In genomic region chr4:165458451-165458850, GRCh38 we compare ENCODE assay signal across 17 cellular contexts.
"Had no signal": no experiment of that assay in that cellular context is flagged by ENCODE, and none has a peak within 500 bp of the region (broad histone marks: within the 10 kb centered on the region; RNA-seq: fewer than 3 reads in every experiment).

No MANE protein-coding gene starts in this region.

- H3K4me3 ChIP-seq: mucosa of descending colon, neural progenitor cell, psoas muscle, thyroid gland had no signal

- H3K27me3 ChIP-seq: neural progenitor cell, thyroid gland had no signal

- ATAC-seq: activated naive CD4-positive, alpha-beta T cell treated with anti-CD3 and anti-CD28 coated beads, Interleukin-2, amount 50 U/mL, for 72 hours; activated T-cell treated with anti-CD3 and anti-CD28 coated beads, Interleukin-2, amount 50 U/mL, for 4 hours; left cardiac atrium; mucosa of descending colon; psoas muscle; right cardiac atrium had no signal

- H3K36me3 ChIP-seq: neural progenitor cell, thyroid gland had no signal

- H3K4me1 ChIP-seq: neural progenitor cell, psoas muscle, thyroid gland had no signal

- H3K27ac Mint-ChIP-seq: activated naive CD4-positive, alpha-beta T cell treated with anti-CD3 and anti-CD28 coated beads, Interleukin-2, amount 50 U/mL, for 72 hours; neural progenitor cell; T-helper 1 cell treated with Interleukin-12 subunit alpha and Interleukin-12 subunit beta and Interleukin-4 antibody, amounts not matched to agents 30 μg/mL and 1 μg/mL, for 36 hours had no signal

- H3K27ac ChIP-seq: neural progenitor cell, psoas muscle, thyroid gland had no signal

- H3K4me1 Mint-ChIP-seq: naive B cell had no signal

- H3K4me3 Mint-ChIP-seq: activated T-cell treated with anti-CD3 and anti-CD28 coated beads, Interleukin-2, amount 50 U/mL, for 4 hours; naive B cell; neural progenitor cell; T-helper 1 cell treated with Interleukin-12 subunit alpha and Interleukin-12 subunit beta and Interleukin-4 antibody, amounts not matched to agents 30 μg/mL and 1 μg/mL, for 36 hours had no signal

- H3K9me3 Mint-ChIP-seq: activated naive CD4-positive, alpha-beta T cell treated with anti-CD3 and anti-CD28 coated beads, Interleukin-2, amount 50 U/mL, for 72 hours; activated T-cell treated with anti-CD3 and anti-CD28 coated beads, Interleukin-2, amount 50 U/mL, for 4 hours; naive B cell; neural progenitor cell; T-helper 1 cell treated with Interleukin-12 subunit alpha and Interleukin-12 subunit beta and Interleukin-4 antibody, amounts not matched to agents 30 μg/mL and 1 μg/mL, for 36 hours had no signal

- H3K9ac ChIP-seq: neural progenitor cell had no signal

- DNase-seq: activated CD4-positive, alpha-beta T cell treated with anti-CD3 and anti-CD28 coated beads, Interleukin-2, amount 50 U/mL, for 1 hour; activated CD8-positive, alpha-beta memory T cell treated with anti-CD3 and anti-CD28 coated beads, Interleukin-2, amount 50 U/mL, for 4 hours; activated effector memory CD4-positive, alpha-beta T cell treated with anti-CD3 and anti-CD28 coated beads, Interleukin-2, amount 50 U/mL, for 16 hours; activated T-cell treated with anti-CD3 and anti-CD28 coated beads, Interleukin-2, amount 50 U/mL, for 4 hours; amniotic stem cell; left cardiac atrium; mesenchymal stem cell; mucosa of descending colon; naive B cell; psoas muscle; right cardiac atrium; stimulated activated CD4-positive, alpha-beta T cell treated with anti-CD3 and anti-CD28 coated beads, Interleukin-2, amount 100 ng/mL, for 24 hours; stimulated activated naive CD4-positive, alpha-beta T cell treated with Interleukin-2 at 50 U/mL for 16 hours; thyroid gland had no signal

- H3K36me3 Mint-ChIP-seq: activated naive CD4-positive, alpha-beta T cell treated with anti-CD3 and anti-CD28 coated beads, Interleukin-2, amount 50 U/mL, for 72 hours; naive B cell had no signal

- H3K9me3 ChIP-seq: mucosa of descending colon, psoas muscle, thyroid gland had no signal
